Comparison of ENCODE assay signal across 29 cellular contexts in genomic region chr1:238752332-238752731, GRCh38.
"Had no signal": no experiment of that assay in that cellular context is flagged by ENCODE, and none has a peak within 500 bp of the region (broad histone marks: within the 10 kb centered on the region; RNA-seq: fewer than 3 reads in every experiment).

No MANE protein-coding gene starts in this region.

- H3K36me3 Mint-ChIP-seq: activated naive CD4-positive, alpha-beta T cell treated with anti-CD3 and anti-CD28 coated beads, Interleukin-2, amount 50 U/mL, for 24 hours; mesothelial cell of epicardium; naive B cell; stimulated activated naive B cell treated with anti-CD40 and anti-IgM and Interleukin-4, amounts not matched to agents 10 μg/mL and 1 μg/mL and 100 μg/mL, for 72 hours had no signal

- H3K4me2 ChIP-seq: smooth muscle cell had no signal

- H3K36me3 ChIP-seq: heart left ventricle, pancreas, sigmoid colon, stomach, thyroid gland, upper lobe of right lung, WERI-Rb-1 had no signal

- ATAC-seq: activated naive CD8-positive, alpha-beta T cell treated with anti-CD3 and anti-CD28 coated beads, Interleukin-2, amount 50 U/mL, for 24 hours; activated T-cell treated with anti-CD3 and anti-CD28 coated beads, Interleukin-2, amount 50 U/mL, for 4 hours; activated T-helper 17 cell treated with anti-CD3 and anti-CD28 coated beads, Interleukin-2, amount 50 U/mL, for 72 hours; body of pancreas; foreskin keratinocyte; heart left ventricle; pancreas; psoas muscle; stimulated activated naive B cell treated with anti-CD40 and anti-IgM and Interleukin-4, amounts not matched to agents 10 μg/mL and 1 μg/mL and 100 μg/mL, for 72 hours; upper lobe of right lung had no signal

- H3K4me1 ChIP-seq: body of pancreas, foreskin keratinocyte, heart left ventricle, pancreas, psoas muscle, sigmoid colon, stomach, thyroid gland, upper lobe of right lung had no signal

- H3K27ac ChIP-seq: body of pancreas, foreskin keratinocyte, heart left ventricle, pancreas, psoas muscle, sigmoid colon, stomach, thyroid gland, upper lobe of right lung, WERI-Rb-1 had no signal

- DNase-seq: activated CD4-positive, alpha-beta memory T cell treated with anti-CD3 and anti-CD28 coated beads, Interleukin-2, amount 10 ng/mL, durations not matched to agents 7 days and 5 days; activated CD4-positive, alpha-beta T cell treated with anti-CD3 and anti-CD28 coated beads, Interleukin-2, amount 10 ng/mL, durations not matched to agents 24 days and 14 days; activated CD4-positive, CD25-positive, alpha-beta regulatory T cell treated with anti-CD3 and anti-CD28 coated beads, Interleukin-2, amount 50 U/mL, for 72 hours; activated naive CD8-positive, alpha-beta T cell treated with anti-CD3 and anti-CD28 coated beads, Interleukin-2, amount 50 U/mL, for 24 hours; activated T-cell treated with anti-CD3 and anti-CD28 coated beads, Interleukin-2, amount 50 U/mL, for 4 hours; body of pancreas; cerebellar nuclear complex; cortex of kidney; foreskin keratinocyte; heart left ventricle; hypothalamus; immature natural killer cell; naive B cell; nephron progenitor cell; pancreas; psoas muscle; sigmoid colon; stimulated activated CD4-positive, alpha-beta T cell treated with anti-CD3 and anti-CD28 coated beads, Interleukin-1b, Interleukin-23, amount 100 ng/mL, for 48 hours; stimulated activated naive B cell treated with anti-CD40 and anti-IgM and Interleukin-4, amounts not matched to agents 10 μg/mL and 1 μg/mL and 100 μg/mL, for 72 hours; stomach; T1000; thyroid gland; upper lobe of right lung; WERI-Rb-1 had no signal

- H3K4me1 Mint-ChIP-seq: activated CD4-positive, alpha-beta memory T cell treated with anti-CD3 and anti-CD28 coated beads, Interleukin-2, amount 10 ng/mL, durations not matched to agents 7 days and 5 days; activated CD4-positive, alpha-beta T cell treated with anti-CD3 and anti-CD28 coated beads, Interleukin-2, amount 10 ng/mL, durations not matched to agents 24 days and 14 days; activated naive CD4-positive, alpha-beta T cell treated with anti-CD3 and anti-CD28 coated beads, Interleukin-2, amount 50 U/mL, for 24 hours; activated naive CD8-positive, alpha-beta T cell treated with anti-CD3 and anti-CD28 coated beads, Interleukin-2, amount 50 U/mL, for 24 hours; activated T-helper 17 cell treated with anti-CD3 and anti-CD28 coated beads, Interleukin-2, amount 50 U/mL, for 72 hours; immature natural killer cell; naive B cell; nephron progenitor cell; stimulated activated naive B cell treated with anti-CD40 and anti-IgM and Interleukin-4, amounts not matched to agents 10 μg/mL and 1 μg/mL and 100 μg/mL, for 72 hours had no signal

- H3K27ac Mint-ChIP-seq: activated CD4-positive, alpha-beta memory T cell treated with anti-CD3 and anti-CD28 coated beads, Interleukin-2, amount 10 ng/mL, durations not matched to agents 7 days and 5 days; activated CD4-positive, alpha-beta T cell treated with anti-CD3 and anti-CD28 coated beads, Interleukin-2, amount 10 ng/mL, durations not matched to agents 24 days and 14 days; activated naive CD4-positive, alpha-beta T cell treated with anti-CD3 and anti-CD28 coated beads, Interleukin-2, amount 50 U/mL, for 24 hours; activated naive CD8-positive, alpha-beta T cell treated with anti-CD3 and anti-CD28 coated beads, Interleukin-2, amount 50 U/mL, for 24 hours; activated T-helper 17 cell treated with anti-CD3 and anti-CD28 coated beads, Interleukin-2, amount 50 U/mL, for 72 hours; immature natural killer cell; mesothelial cell of epicardium; naive B cell; nephron progenitor cell; stimulated activated naive B cell treated with anti-CD40 and anti-IgM and Interleukin-4, amounts not matched to agents 10 μg/mL and 1 μg/mL and 100 μg/mL, for 72 hours; T-helper 1 cell treated with Interleukin-12 subunit alpha and Interleukin-12 subunit beta and Interleukin-4 antibody, amounts not matched to agents 30 μg/mL and 1 μg/mL, for 36 hours had no signal

- H3K4me3 Mint-ChIP-seq: activated CD4-positive, alpha-beta memory T cell treated with anti-CD3 and anti-CD28 coated beads, Interleukin-2, amount 10 ng/mL, durations not matched to agents 7 days and 5 days; activated CD4-positive, alpha-beta T cell treated with anti-CD3 and anti-CD28 coated beads, Interleukin-2, amount 10 ng/mL, durations not matched to agents 24 days and 14 days; activated naive CD4-positive, alpha-beta T cell treated with anti-CD3 and anti-CD28 coated beads, Interleukin-2, amount 50 U/mL, for 24 hours; activated naive CD8-positive, alpha-beta T cell treated with anti-CD3 and anti-CD28 coated beads, Interleukin-2, amount 50 U/mL, for 24 hours; activated T-cell treated with anti-CD3 and anti-CD28 coated beads, Interleukin-2, amount 50 U/mL, for 4 hours; activated T-helper 17 cell treated with anti-CD3 and anti-CD28 coated beads, Interleukin-2, amount 50 U/mL, for 72 hours; immature natural killer cell; mesothelial cell of epicardium; naive B cell; nephron progenitor cell; stimulated activated naive B cell treated with anti-CD40 and anti-IgM and Interleukin-4, amounts not matched to agents 10 μg/mL and 1 μg/mL and 100 μg/mL, for 72 hours; T-helper 1 cell treated with Interleukin-12 subunit alpha and Interleukin-12 subunit beta and Interleukin-4 antibody, amounts not matched to agents 30 μg/mL and 1 μg/mL, for 36 hours had no signal

- H3K4me3 ChIP-seq: body of pancreas, heart left ventricle, pancreas, psoas muscle, sigmoid colon, smooth muscle cell, stomach, thyroid gland, upper lobe of right lung had no signal

- H3K9me3 ChIP-seq: body of pancreas, pancreas, psoas muscle, sigmoid colon, thyroid gland, upper lobe of right lung had no signal

- H3K27me3 Mint-ChIP-seq: activated CD4-positive, alpha-beta memory T cell treated with anti-CD3 and anti-CD28 coated beads, Interleukin-2, amount 10 ng/mL, durations not matched to agents 7 days and 5 days; activated CD4-positive, alpha-beta T cell treated with anti-CD3 and anti-CD28 coated beads, Interleukin-2, amount 10 ng/mL, durations not matched to agents 24 days and 14 days; activated naive CD4-positive, alpha-beta T cell treated with anti-CD3 and anti-CD28 coated beads, Interleukin-2, amount 50 U/mL, for 24 hours; activated naive CD8-positive, alpha-beta T cell treated with anti-CD3 and anti-CD28 coated beads, Interleukin-2, amount 50 U/mL, for 24 hours; activated T-helper 17 cell treated with anti-CD3 and anti-CD28 coated beads, Interleukin-2, amount 50 U/mL, for 72 hours; naive B cell; stimulated activated naive B cell treated with anti-CD40 and anti-IgM and Interleukin-4, amounts not matched to agents 10 μg/mL and 1 μg/mL and 100 μg/mL, for 72 hours had no signal

- H3K27me3 ChIP-seq: body of pancreas, foreskin keratinocyte, heart left ventricle, pancreas, sigmoid colon, stomach, thyroid gland, upper lobe of right lung had no signal
